Comparison of ENCODE assay signal across 8 cellular contexts in genomic region chr12:26028953-26029740, GRCh38.
DNase-seq lines count a peak whose midpoint lies in the region; ATAC-seq and TF ChIP-seq lines count a peak whose summit lies in the region.

No MANE protein-coding gene starts in this region.

- H3K36me3 ChIP-seq in DND-41 (ENCODE audit: insufficient read depth, low read length): no peaks in the 10 kb centered on the region
- no peaks in the 10 kb centered on the region for H3K36me3 ChIP-seq in SK-N-MC (ENCODE audit: insufficient read depth, low read length)

- H3K9ac ChIP-seq in DND-41 (ENCODE audit: low read depth, low read length) (no peak overlapping the region), SK-N-MC (ENCODE audit: insufficient read length) (no peak overlapping the region)

- peaks cover 15% of the 10 kb centered on the region for H3K27me3 ChIP-seq in DND-41 (ENCODE audit: insufficient read depth, low read length, poor library complexity)

- DNase-seq in DND-41 (peak; percentile 15), HPDE6-E6E7 (ENCODE audit: extremely low spot score) (peak; percentile 20), SK-N-MC (ENCODE audit: low read depth, low spot score) (peak; percentile 42), fibroblast of pulmonary artery (ENCODE audit: low read depth) (peak; percentile 79), omental fat pad (ENCODE audit: low spot score) (no peak), OCI-M2 (lab: John Stamatoyannopoulos, UW; ENCODE audit: unreplicated experiment) (no peak), posterior vena cava (ENCODE audit: low spot score) (no peak)

- intact Hi-C loops in posterior vena cava (cut with DNase I): loop anchor here (10.0 kb wide), 3 partner anchors 64 to 594 kb away; no protein-coding TSS in a partner anchor

- no peak overlapping the region for H3K27ac ChIP-seq in DND-41 (ENCODE audit: low read length)
- H3K27ac ChIP-seq in SK-N-MC: no peak overlapping the region

- H4K20me1 ChIP-seq in DND-41 (ENCODE audit: insufficient read depth, low read length): no peaks in the 10 kb centered on the region

- ATAC-seq in DND-41 (ENCODE audit: insufficient read depth, low read depth) (peak; percentile 40; the same call in 1 of the 3 replicates), omental fat pad (ENCODE audit: low FRiP score) (peak; percentile 33), HG03378 (IDR thresholded peaks at IDR 0.05; ENCODE audit: unreplicated experiment) (no peak)

- no peaks in the 10 kb centered on the region for H3K79me2 ChIP-seq in DND-41 (ENCODE audit: insufficient read depth, low read length)

- TF ChIP-seq CTCF in DND-41 (IDR thresholded peaks at IDR 0.05; ENCODE audit: borderline replicate concordance, extremely low read depth, low read length, poor library complexity, severe bottlenecking) (peak; percentile 76), fibroblast of pulmonary artery (IDR thresholded peaks at IDR 0.05; ENCODE audit: low read length, missing control alignments) (peak; percentile 78), omental fat pad (IDR thresholded peaks at IDR 0.05) (peak in 1 of 3 donors; percentile 12)

- H2AFZ ChIP-seq in DND-41 (ENCODE audit: low read depth, low read length): no peak overlapping the region

- H3K4me3 ChIP-seq in DND-41 (ENCODE audit: low read depth in 1 of 2, low read length in 2 of 2) (no peak overlapping the region), SK-N-MC (no peak overlapping the region), fibroblast of pulmonary artery (replicated peaks; ENCODE audit: low read depth, low read length) (no peak overlapping the region)

- no peaks in the 10 kb centered on the region for H3K9me3 ChIP-seq in DND-41 (ENCODE audit: insufficient read depth, low read length, severe bottlenecking)
- H3K9me3 ChIP-seq in SK-N-MC (ENCODE audit: low read depth, low read length): no peaks in the 10 kb centered on the region

- no peaks in the 10 kb centered on the region for H3K4me1 ChIP-seq in DND-41 (ENCODE audit: insufficient read depth, low read length)

- H3K4me2 ChIP-seq in DND-41 (ENCODE audit: insufficient read depth, low read length): no peak overlapping the region

Comparison
In these comparisons a context has a peak if more than half of its experiments do, and no peak if none do; other contexts are left out.
1. DNase-seq: peak in DND-41 (single experiment), HPDE6-E6E7 (single experiment), SK-N-MC (single experiment) and fibroblast of pulmonary artery (single experiment); none in omental fat pad (single experiment), OCI-M2 (single experiment) and posterior vena cava (single experiment).